17 cellular contexts compared by ENCODE assay signal in genomic region chr4:185801471-185801870, GRCh38. TPM values are rescaled to one million over a fixed set of nuclear protein-coding genes. Genes with fewer than 3 reads are reported as not detected.
A peak's percentile ranks its signal among the peaks of the same experiment; 100 is the strongest.
DNase-seq lines count a peak whose midpoint lies in the region; ATAC-seq, FAIRE-seq and TF ChIP-seq lines count a peak whose summit lies in the region.
"Had no signal": no experiment of that assay in that cellular context is flagged by ENCODE, and none has a peak within 500 bp of the region (broad histone marks: within the 10 kb centered on the region; RNA-seq: fewer than 3 reads in every experiment).

No MANE protein-coding gene starts in this region.

- peaks cover 8% of the 10 kb centered on the region for H3K36me3 ChIP-seq in right atrium auricular region
- H3K36me3 ChIP-seq in bronchial epithelial cell (ENCODE audit: control insufficient read depth, insufficient read depth, low read length) = no peaks in the 10 kb centered on the region
- H3K36me3 ChIP-seq in thyroid gland = no peaks in the 10 kb centered on the region
- H3K36me3 ChIP-seq: BLaER1 treated with 17β-estradiol and CSF1 and Interleukin-3, amounts not matched to agents 10 nM and 100 nM had no signal

- peak overlapping the region; percentile 73 to 80 for H3K27ac ChIP-seq in right atrium auricular region
- H3K27ac ChIP-seq in right cardiac atrium (ENCODE audit: low read length) = no peak overlapping the region
- peak overlapping the region in 2 of 3 donors; percentile 90 to 98 for H3K27ac ChIP-seq in thyroid gland
- H3K27ac ChIP-seq: BLaER1 treated with 17β-estradiol and CSF1 and Interleukin-3, amounts not matched to agents 10 nM and 100 nM had no signal

- FAIRE-seq in bronchial epithelial cell (lab: Jason Lieb, UNC) = peak; percentile 23
- FAIRE-seq: GM12878, GM18507 had no signal

- intact Hi-C loops in right cardiac atrium (cut with DNase I) (no loop called here), thyroid gland (cut with DNase I) (no loop called here)

- H3K4me1 ChIP-seq in right atrium auricular region (peaks cover 0 to 17% of the 10 kb centered on the region in 2 donors), right cardiac atrium (ENCODE audit: control insufficient read depth, insufficient read depth, low read length) (peaks cover 5% of the 10 kb centered on the region), thyroid gland (peaks cover 41 to 44% of the 10 kb centered on the region in 2 donors)
- H3K4me1 ChIP-seq: BLaER1 treated with 17β-estradiol and CSF1 and Interleukin-3, amounts not matched to agents 10 nM and 100 nM had no signal

- H3K27me3 ChIP-seq in right atrium auricular region (no peaks in the 10 kb centered on the region), right cardiac atrium (ENCODE audit: control insufficient read depth, insufficient read depth) (no peaks in the 10 kb centered on the region), bronchial epithelial cell (ENCODE audit: control insufficient read depth, insufficient read depth, low read length) (no peaks in the 10 kb centered on the region), thyroid gland (no peaks in the 10 kb centered on the region)
- H3K27me3 ChIP-seq: BLaER1 treated with 17β-estradiol and CSF1 and Interleukin-3, amounts not matched to agents 10 nM and 100 nM had no signal

- H3K4me3 ChIP-seq in right atrium auricular region (no peak overlapping the region), right cardiac atrium (ENCODE audit: low read length) (no peak overlapping the region), bronchial epithelial cell (ENCODE audit: low read depth, low read length) (no peak overlapping the region), fibroblast of mammary gland (ENCODE audit: control insufficient read depth, low read depth, low read length) (no peak overlapping the region), thyroid gland (replicated peaks in 1 of 3) (no peak overlapping the region)
- H3K4me3 ChIP-seq: BLaER1 treated with 17β-estradiol and CSF1 and Interleukin-3, amounts not matched to agents 10 nM and 100 nM; GM12878 had no signal

- TF ChIP-seq POLR2A in thyroid gland (IDR thresholded peaks at IDR 0.05) = no peak

- no peak for TF ChIP-seq CTCF in right atrium auricular region (IDR thresholded peaks at IDR 0.05)
- TF ChIP-seq CTCF in bronchial epithelial cell (IDR thresholded peaks at IDR 0.05; ENCODE audit: insufficient read depth, low read length, severe bottlenecking) = no peak
- TF ChIP-seq CTCF in fibroblast of mammary gland (conservative IDR thresholded peaks at IDR 0.05; ENCODE audit: control insufficient read depth, insufficient read depth, low read depth, low read length) = no peak
- no peak for TF ChIP-seq CTCF in thyroid gland (IDR thresholded peaks at IDR 0.05)

- WGBS in right cardiac atrium = 62% methylated on average over 4 of the region's 4 CpGs
- WGBS in thyroid gland, 2 donors = 88 to 93% methylated on average over 4 of the region's 4 CpGs

- DNase-seq in right atrium auricular region (ENCODE audit: low spot score) = no peak
- no peak for DNase-seq in right cardiac atrium
- DNase-seq in bronchial epithelial cell (ENCODE audit: low read depth) = no peak
- peak; percentile 51 for DNase-seq in fibroblast of mammary gland (ENCODE audit: low read depth)
- DNase-seq in thyroid gland = no peak
- no peak for DNase-seq in activated gamma-delta T cell (lab: John Stamatoyannopoulos, UW)
- no peak for DNase-seq in middle frontal gyrus (ENCODE audit: extremely low spot score, low spot score)
- DNase-seq: ACHN; Calu3; CD4-positive, alpha-beta T cell; DMS 273 treated with DMSO at 0.1 percent for 48 hours; GOT3; H9 had no signal

- H3K9me3 ChIP-seq in right atrium auricular region (no peaks in the 10 kb centered on the region), right cardiac atrium (ENCODE audit: control insufficient read depth, low read length) (no peaks in the 10 kb centered on the region), thyroid gland (no peaks in the 10 kb centered on the region)
- H3K9me3 ChIP-seq: BLaER1 treated with 17β-estradiol and CSF1 and Interleukin-3, amounts not matched to agents 10 nM and 100 nM had no signal

- ATAC-seq in right cardiac atrium (no peak), GM21717 (IDR thresholded peaks at IDR 0.05; ENCODE audit: unreplicated experiment) (no peak)
- ATAC-seq: GM12878 had no signal

RNA-seq across cellular contexts. Expression of gene SORBS2, which starts 10.5 kb away (rescaled TPM):
- total RNA-seq in right atrium auricular region = 100 to 1,000 TPM; 530 to 741 TPM
- total RNA-seq in right cardiac atrium = 100 to 1,000 TPM; 578 to 776 (median 669) TPM
- 181 TPM for polyA plus RNA-seq in right cardiac atrium
- 1.1 and 1.9 TPM in 2 replicates for total RNA-seq in bronchial epithelial cell
- total RNA-seq in thyroid gland = 100 to 1,000 TPM; 290 to 437 (median 377) TPM
- total RNA-seq: CD4-positive, alpha-beta T cell had no signal

Comparison
In these comparisons a context has a peak if more than half of its experiments do, and no peak if none do; other contexts are left out.
1. RNA of gene SORBS2, which starts 10.5 kb away (total RNA-seq): 530 to 741 TPM in right atrium auricular region, 578 to 776 TPM in right cardiac atrium and 290 to 437 TPM in thyroid gland; 1.1 to 1.9 TPM in bronchial epithelial cell; every median in the first group is over 10 times any median in the second.